In genomic region chr2:27752551-27753237, GRCh38 we compare ENCODE assay signal across 10 cellular contexts. TPM values are rescaled to one million over a fixed set of nuclear protein-coding genes. Genes with fewer than 3 reads are reported as not detected.
DNase-seq lines count a peak whose midpoint lies in the region; ATAC-seq, FAIRE-seq and TF ChIP-seq lines count a peak whose summit lies in the region.
"Had no signal": no experiment of that assay in that cellular context is flagged by ENCODE, and none has a peak within 500 bp of the region (broad histone marks: within the 10 kb centered on the region; RNA-seq: fewer than 3 reads in every experiment).

No MANE protein-coding gene starts in this region.

- TF ChIP-seq CTCF in BE2C (IDR thresholded peaks at IDR 0.05; ENCODE audit: low read depth, low read length) (no peak), brain (conservative IDR thresholded peaks at IDR 0.05) (no peak), HepG2 (CRISPR knock-in tag; IDR thresholded peaks at IDR 0.05) (no peak)

- intact Hi-C loops in HepG2 (cut with micrococcal nuclease; ENCODE audit: unreplicated experiment): loop anchor here (1.0 to 5.0 kb wide), 6 partner anchors 14 to 700 kb away; partner anchors contain the start of genes BABAM2 and RBKS

- peak; percentile 83 for FAIRE-seq in HepG2 (lab: Jason Lieb, UNC)

- ATAC-seq in HepG2 (peak; percentile 63), GM21723 (IDR thresholded peaks at IDR 0.05; ENCODE audit: unreplicated experiment) (no peak), HG03442 (IDR thresholded peaks at IDR 0.05; ENCODE audit: unreplicated experiment) (no peak)

- peak overlapping the region in 3 of 5 experiments; percentile 32 to 65 (median 38) for H3K4me3 Mint-ChIP-seq in brain
- H3K4me3 Mint-ChIP-seq: stimulated activated naive CD8-positive, alpha-beta T cell treated with anti-CD3 and anti-CD28 coated beads, Interleukin-15, Interleukin-2, amounts not matched to agents 100 ng/mL and 50 ng/mL, for 24 hours had no signal

- under 1% methylated on average over 15 of the region's 16 CpGs for WGBS in HepG2 (ENCODE audit: low lambda C conversion rate)

- CTCF ChIA-PET in HepG2 (lab: Yijun Ruan, JAX; ENCODE audit: low intra/inter-chr PET ratio, low total read pairs): interaction anchor here (1.1 to 1.3 kb wide), 2 partner anchors 49 to 700 kb away, joined by 4 to 6 read pairs; no protein-coding TSS in a partner anchor

- H3K4me1 Mint-ChIP-seq in brain: peaks cover 15% of the 10 kb centered on the region

- peak overlapping the region; percentile 96 for H3K4me2 ChIP-seq in HepG2 (ENCODE audit: low read depth, low read length)

- H3K79me2 ChIP-seq in HepG2 (ENCODE audit: insufficient read depth, low read length): peaks cover 18% of the 10 kb centered on the region

- H3K36me3 ChIP-seq in BE2C (no peaks in the 10 kb centered on the region), HepG2 (replicated peaks in 1 of 2; ENCODE audit: control insufficient read depth in 1 of 2, insufficient read depth in 2 of 2, low read length in 2 of 2) (no peaks in the 10 kb centered on the region; a peak in 1 of 5 replicates)
- H3K36me3 ChIP-seq: SJSA1 had no signal

- peak overlapping the region; percentile 66 for H3K4me3 ChIP-seq in BE2C (ENCODE audit: low read depth, low read length)
- peak overlapping the region; percentile 82 to 90 (median 89) for H3K4me3 ChIP-seq in HepG2 (replicated peaks in 1 of 3; ENCODE audit: insufficient read depth in 1 of 3, low read depth in 2 of 3, low read length in 3 of 3)
- H3K4me3 ChIP-seq: SJSA1 had no signal

- peak overlapping the region in 2 of 5 experiments; percentile 57 to 66 for H3K27ac Mint-ChIP-seq in brain
- H3K27ac Mint-ChIP-seq: stimulated activated naive CD8-positive, alpha-beta T cell treated with anti-CD3 and anti-CD28 coated beads, Interleukin-15, Interleukin-2, amounts not matched to agents 100 ng/mL and 50 ng/mL, for 24 hours had no signal

- H2AFZ ChIP-seq in HepG2 (ENCODE audit: low read length): peak overlapping the region; percentile 45

- TF ChIP-seq EP300 in HepG2 (IDR thresholded peaks at IDR 0.05; ENCODE audit: low read depth in 2 of 2, low read length in 2 of 2) (peak; percentile 28 to 77; a peak in 2 of 4 replicates), HepG2 (CRISPR knock-in tag; IDR thresholded peaks at IDR 0.05; ENCODE audit: borderline replicate concordance) (0 out of 2 replicates have a peak, but pooled peaks have one; percentile 62)

- no peaks in the 10 kb centered on the region for H3K27me3 ChIP-seq in BE2C
- no peaks in the 10 kb centered on the region for H3K27me3 ChIP-seq in HepG2 (ENCODE audit: control insufficient read depth in 1 of 2, insufficient read depth in 2 of 2, low read length in 2 of 2)
- H3K27me3 ChIP-seq: SJSA1 had no signal

- DNase-seq in BE2C: peak; percentile 39
- peak; percentile 85 for DNase-seq in NCI-H187 treated with DMSO at 0.1 percent for 48 hours (lab: John Stamatoyannopoulos, UW)
- peak; percentile 87 for DNase-seq in HepG2 (ENCODE audit: low spot score)
- DNase-seq in medulla oblongata (ENCODE audit: extremely low spot score): no peak
- no peak for DNase-seq in NOMO-1 treated with DMSO at 0.1 percent for 48 hours (lab: John Stamatoyannopoulos, UW; ENCODE audit: unreplicated experiment)

- peak; percentile 74 to 81 for TF ChIP-seq POLR2A in HepG2 (IDR thresholded peaks at IDR 0.05; ENCODE audit: insufficient read depth in 1 of 2, low read depth in 2 of 2, low read length in 2 of 2)

- H3K9me3 ChIP-seq in BE2C: no peaks in the 10 kb centered on the region; the same call in 1 of the 2 replicates
- H3K9me3 ChIP-seq in HepG2 (ENCODE audit: low read length): peaks cover 14% of the 10 kb centered on the region
- H3K9me3 ChIP-seq: SJSA1 had no signal

- no peaks in the 10 kb centered on the region for H3K36me3 Mint-ChIP-seq in brain

- peak; percentile 10; the same call in 1 of the 2 replicates for TF ChIP-seq RAD21 in HepG2 (CRISPR knock-in tag; IDR thresholded peaks at IDR 0.05)

- peaks cover 3% of the 10 kb centered on the region; the same call in 1 of the 2 replicates for H4K20me1 ChIP-seq in HepG2 (ENCODE audit: insufficient read depth, low read length)

- H3K27me3 Mint-ChIP-seq in brain: peaks cover 14% of the 10 kb centered on the region

- H3K27ac ChIP-seq in HepG2 (ENCODE audit: extremely low read length, insufficient read depth, low read length): peak overlapping the region; percentile 94
- H3K27ac ChIP-seq: SJSA1 had no signal

- H3K9me3 Mint-ChIP-seq in brain: peaks cover 5 to 21% (median 13%) of the 10 kb centered on the region in 5 experiments

- no TSS peak for BruUV-seq in HepG2 (replicated peaks; lab: Mats Ljungman, UMichigan)

- POLR2A ChIA-PET in HepG2 (lab: Yijun Ruan, JAX): interaction anchor here (0.6 to 16.2 kb wide), 39 partner anchors 8 to 1460 kb away, joined by 3 to 248 read pairs (median 6); partner anchors contain the start of genes BABAM2, FOSL2, MRPL33 and NRBP1

- in situ Hi-C loops in HepG2 (cut with HindIII; ENCODE audit: extremely low pct_ligation_motif_present, low pct_unique_long_range_greater_than_20kb): loop anchor here (5.0 to 10.0 kb wide), 2 partner anchors 45 to 642 kb away; partner anchors contain the start of gene FOSL2

- peaks cover 9% of the 10 kb centered on the region for H3K4me1 ChIP-seq in BE2C
- peaks cover 66% of the 10 kb centered on the region for H3K4me1 ChIP-seq in HepG2 (ENCODE audit: insufficient read depth, low read length)

- H3K9ac ChIP-seq in HepG2 (ENCODE audit: insufficient read depth, low read depth, low read length): peak overlapping the region; percentile 83

TF ChIP-seq in HepG2, 621 proteins besides CTCF, POLR2A, EP300 and RAD21 (continues in another document):
- no peak; the same call in 1 of the 2 replicates for TF ChIP-seq IRF2 (CRISPR knock-in tag; IDR thresholded peaks at IDR 0.05)
- peak; percentile 58 for TF ChIP-seq ZNF598 (CRISPR knock-in tag; IDR thresholded peaks at IDR 0.05; ENCODE audit: borderline replicate concordance)
- peak; percentile 94; the same call in 1 of the 2 replicates for TF ChIP-seq ZNF619 (CRISPR knock-in tag; IDR thresholded peaks at IDR 0.05)
- 0 out of 2 replicates have a peak, but pooled peaks have one; percentile 42 for TF ChIP-seq HNF1B (CRISPR knock-in tag; IDR thresholded peaks at IDR 0.05)
- TF ChIP-seq ZNF775 (CRISPR knock-in tag; IDR thresholded peaks at IDR 0.05; ENCODE audit: borderline replicate concordance): peak; percentile 53; the same call in 1 of the 2 replicates
- TF ChIP-seq CEBPB (IDR thresholded peaks at IDR 0.05; ENCODE audit: borderline replicate concordance, low read depth, low read length): peak; percentile 89
- peak; percentile 13 for TF ChIP-seq RBM39 (IDR thresholded peaks at IDR 0.05; ENCODE audit: low read depth, low read length, poor library complexity, severe bottlenecking)
- peak; percentile 29; the same call in 1 of the 2 replicates for TF ChIP-seq ERF (CRISPR knock-in tag; IDR thresholded peaks at IDR 0.05)
- no peak for TF ChIP-seq XRCC5 (optimal IDR thresholded peaks at IDR 0.05; ENCODE audit: low read length)

RNA-seq across cellular contexts. Expression of gene MRPL33, which starts 18.8 kb away (rescaled TPM):
- 153 TPM for polyA plus RNA-seq in BE2C (2012; ENCODE audit: insufficient read depth, insufficient read length, low read depth)
- polyA plus RNA-seq in brain (ENCODE audit: insufficient read depth, low read depth, low replicate concordance) (115 TPM), HepG2 (2011; rRNA removed) (54.9 and 69.7 TPM in 2 replicates)
- 218 and 227 TPM in 2 replicates for total RNA-seq in HepG2 (2016; rRNA removed; fragmentation: Illumina TruSeq; extraction: Trizol)
- total RNA-seq in HepG2 (2016; cell fraction: cytosol; rRNA removed; fragmentation: Illumina TruSeq; extraction: Trizol; ENCODE audit: low read depth): 206 and 269 TPM in 2 replicates
- 231 and 234 TPM in 2 replicates for total RNA-seq in HepG2 (2016; cell fraction: insoluble cytoplasmic fraction; rRNA removed; fragmentation: Illumina TruSeq; extraction: Trizol)
- 210 and 239 TPM in 2 replicates for total RNA-seq in HepG2 (2016; cell fraction: membrane; rRNA removed; fragmentation: Illumina TruSeq; extraction: Trizol)
- 93.8 and 105 TPM in 2 replicates for total RNA-seq in HepG2 (2016; cell fraction: nucleus; rRNA removed; fragmentation: Illumina TruSeq; extraction: Trizol)
- 29.2 and 44.3 TPM in 2 replicates for polyA plus RNA-seq in HepG2 (2011; cell fraction: cytosol; rRNA removed)
- 19.7 and 29.3 TPM in 2 replicates for polyA plus RNA-seq in HepG2 (2011; cell fraction: nucleus; rRNA removed)
- polyA plus RNA-seq in HepG2 (2012): 135 and 250 TPM in 2 replicates
- polyA plus RNA-seq in HepG2 (2016; cell fraction: cytosol; fragmentation: Illumina TruSeq; extraction: Trizol; ENCODE audit: low read depth): 238 and 374 TPM in 2 replicates
- 240 and 279 TPM in 2 replicates for polyA plus RNA-seq in HepG2 (2016; cell fraction: insoluble cytoplasmic fraction; fragmentation: Illumina TruSeq; extraction: Trizol; ENCODE audit: low read depth)
- 207 and 271 TPM in 2 replicates for polyA plus RNA-seq in HepG2 (2016; cell fraction: membrane; fragmentation: Illumina TruSeq; extraction: Trizol; ENCODE audit: low read depth)
- polyA plus RNA-seq in HepG2 (2016; cell fraction: nucleus; fragmentation: Illumina TruSeq; extraction: Trizol; ENCODE audit: insufficient read depth, low read depth): 189 and 213 TPM in 2 replicates
- polyA minus RNA-seq in HepG2 (2011; rRNA and poly(A)+ RNA removed; ENCODE audit: low replicate concordance): 1.6 and 6.6 TPM in 2 replicates
- polyA minus RNA-seq in HepG2 (2011; cell fraction: cytosol; rRNA and poly(A)+ RNA removed): 17.9 and 19.8 TPM in 2 replicates
- polyA minus RNA-seq in HepG2 (2011; cell fraction: nucleus; rRNA and poly(A)+ RNA removed): 35.8 and 39.4 TPM in 2 replicates

Comparison
In these comparisons a context has a peak if more than half of its experiments do, and no peak if none do; other contexts are left out.
1. DNase-seq: peak in BE2C (single experiment), NCI-H187 treated with DMSO at 0.1 percent for 48 hours (single experiment) and HepG2 (single experiment); none in medulla oblongata (single experiment) and NOMO-1 treated with DMSO at 0.1 percent for 48 hours (single experiment).